ENCODE assay signal across 9 cellular contexts in genomic region chr12:51847830-51848727, GRCh38. TPM values are rescaled to one million over a fixed set of nuclear protein-coding genes. Genes with fewer than 3 reads are reported as not detected.
A peak's percentile ranks its signal among the peaks of the same experiment; 100 is the strongest.
DNase-seq lines count a peak whose midpoint lies in the region; ATAC-seq lines count a peak whose summit lies in the region.
"Had no signal": no experiment of that assay in that cellular context is flagged by ENCODE, and none has a peak within 500 bp of the region (broad histone marks: within the 10 kb centered on the region; RNA-seq: fewer than 3 reads in every experiment).

Gene FIGNL2, minus strand, starts transcription at chr12:51848718. Its CDS starts 26,305 bp downstream, at chr12:51822413.

- no peak within 1 kb of the TSS for H3K27ac Mint-ChIP-seq in stimulated activated naive B cell treated with anti-CD40 and anti-IgM and Interleukin-4, amounts not matched to agents 10 μg/mL and 1 μg/mL and 100 μg/mL, for 72 hours

- peaks cover 19 to 44% of the 10 kb centered on the region in 2 donors for H3K4me1 Mint-ChIP-seq in stimulated activated naive B cell treated with anti-CD40 and anti-IgM and Interleukin-4, amounts not matched to agents 10 μg/mL and 1 μg/mL and 100 μg/mL, for 72 hours

- H3K36me3 Mint-ChIP-seq in stimulated activated naive B cell treated with anti-CD40 and anti-IgM and Interleukin-4, amounts not matched to agents 10 μg/mL and 1 μg/mL and 100 μg/mL, for 72 hours: no peaks in the 10 kb centered on the region

- H3K27me3 ChIP-seq in GM23248 (replicated peaks; ENCODE audit: insufficient read depth): peaks cover 50% of the 10 kb centered on the region

- no peaks in the 10 kb centered on the region; the same call in 1 of the 2 replicates for H3K4me1 ChIP-seq in GM23248 (ENCODE audit: insufficient read depth)

- no peaks in the 10 kb centered on the region for H4K20me1 ChIP-seq in GM23248 (ENCODE audit: insufficient read depth)

- H3K4me3 Mint-ChIP-seq in stimulated activated naive B cell treated with anti-CD40 and anti-IgM and Interleukin-4, amounts not matched to agents 10 μg/mL and 1 μg/mL and 100 μg/mL, for 72 hours: peak within 1 kb of the TSS; percentile 59 to 70

- H3F3A ChIP-seq in GM23248 (ENCODE audit: insufficient read depth): no peaks in the 10 kb centered on the region

- peaks cover 0 to 2% of the 10 kb centered on the region in 2 donors for H3K9me3 Mint-ChIP-seq in stimulated activated naive B cell treated with anti-CD40 and anti-IgM and Interleukin-4, amounts not matched to agents 10 μg/mL and 1 μg/mL and 100 μg/mL, for 72 hours

- no peaks in the 10 kb centered on the region for H3K9me2 ChIP-seq in GM23248 (ENCODE audit: insufficient read depth)

- no peak within 1 kb of the TSS for H3K27ac ChIP-seq in GM23248

- ATAC-seq in stimulated activated naive B cell treated with anti-CD40 and anti-IgM and Interleukin-4, amounts not matched to agents 10 μg/mL and 1 μg/mL and 100 μg/mL, for 72 hours (replicated peaks): peak in 1 of 2 donors; percentile 20
- ATAC-seq in HG03139 (IDR thresholded peaks at IDR 0.05; ENCODE audit: unreplicated experiment): no peak

- peak within 1 kb of the TSS; percentile 42; the same call in 1 of the 2 replicates for H3K4me3 ChIP-seq in GM23248

- H3K9me3 ChIP-seq in GM23248 (ENCODE audit: low read depth): no peaks in the 10 kb centered on the region

- H3K79me2 ChIP-seq in GM23248 (ENCODE audit: insufficient read depth): no peaks in the 10 kb centered on the region

- H3K9ac ChIP-seq in GM23248: no peak within 1 kb of the TSS

- peaks cover 57 to 82% of the 10 kb centered on the region in 2 donors for H3K27me3 Mint-ChIP-seq in stimulated activated naive B cell treated with anti-CD40 and anti-IgM and Interleukin-4, amounts not matched to agents 10 μg/mL and 1 μg/mL and 100 μg/mL, for 72 hours

- 2% methylated on average over 15 to 59 of the region's 84 CpGs for WGBS in GM23248 (ENCODE audit: low coverage in 1 of 2, low lambda C conversion rate in 2 of 2, missing lambda C conversion rate in 2 of 2), 2 experiments

- H3K36me3 ChIP-seq in GM23248 (ENCODE audit: low read depth): no peaks in the 10 kb centered on the region

- H2AFZ ChIP-seq in GM23248: peak within 1 kb of the TSS; percentile 49; the same call in 1 of the 2 replicates

- H3K4me2 ChIP-seq in GM23248 (ENCODE audit: unreplicated experiment): peak within 1 kb of the TSS; percentile 22

- DNase-seq in GM23248: peak; percentile 35
- peak; percentile 62 for DNase-seq in astrocyte of the hippocampus (ENCODE audit: low read depth, low spot score)
- peak; percentile 78 for DNase-seq in left kidney (ENCODE audit: low read depth, low spot score)
- no peak for DNase-seq in stimulated activated naive B cell treated with anti-CD40 and anti-IgM and Interleukin-4, amounts not matched to agents 10 μg/mL and 1 μg/mL and 100 μg/mL, for 72 hours
- DNase-seq in NCI-H187 (lab: John Stamatoyannopoulos, UW): no peak
- no peak for DNase-seq in activated CD4-positive, alpha-beta T cell treated with anti-CD3 and anti-CD28 coated beads, Interleukin-2, amount 50 U/mL, for 48 hours
- DNase-seq in NCI-H1436 treated with DMSO at 0.1 percent for 48 hours (lab: John Stamatoyannopoulos, UW): no peak

- in situ Hi-C loops in GM23248 (cut with MboI): no loop called here

RNA-seq across cellular contexts. Expression of gene FIGNL2, which starts in this region (rescaled TPM):
- 0.32 and 0.76 TPM in 2 replicates for total RNA-seq in GM23248 (2014; rRNA removed; shearing (Covaris generic))
- polyA plus RNA-seq in GM23248 (2016; fragmentation: Nextera tagmentation; extraction: Ambion mirVana): 0.13 and 0.23 TPM in 2 replicates
- total RNA-seq: RPMI7951 had no signal

Comparison
In these comparisons a context has a peak if more than half of its experiments do, and no peak if none do; other contexts are left out.
1. Peak in DNase-seq, H3K4me3 ChIP-seq and H3K4me2 ChIP-seq in GM23248; RNA of the gene not detected or under 1 TPM.
2. DNase-seq: peak in astrocyte of the hippocampus (single experiment) and left kidney (single experiment); none in stimulated activated naive B cell treated with anti-CD40 and anti-IgM and Interleukin-4, amounts not matched to agents 10 μg/mL and 1 μg/mL and 100 μg/mL, for 72 hours (single experiment), NCI-H187 (0 of 2), activated CD4-positive, alpha-beta T cell treated with anti-CD3 and anti-CD28 coated beads, Interleukin-2, amount 50 U/mL, for 48 hours (0 of 2) and NCI-H1436 treated with DMSO at 0.1 percent for 48 hours (single experiment).